ENCODE assay signal across 2 cellular contexts in genomic region chr17:2023692-2024571, GRCh38.
TF ChIP-seq lines count a peak whose summit lies in the region.

No MANE protein-coding gene starts in this region.

TF ChIP-seq in SK-N-SH, 30 proteins besides CTCF, POLR2A, EP300 and RAD21:
- no peak for TF ChIP-seq YY1 (IDR thresholded peaks at IDR 0.05; ENCODE audit: low read depth)
- TF ChIP-seq MAX (IDR thresholded peaks at IDR 0.05; ENCODE audit: low read depth), result no peak
- TF ChIP-seq JUND (IDR thresholded peaks at IDR 0.05), result no peak
- no peak for TF ChIP-seq MXI1 (IDR thresholded peaks at IDR 0.05; ENCODE audit: low read depth, low read length)
- TF ChIP-seq RCOR1 (IDR thresholded peaks at IDR 0.05; ENCODE audit: low read length), result no peak
- TF ChIP-seq GABPA (IDR thresholded peaks at IDR 0.05; ENCODE audit: low read depth), result no peak
- TF ChIP-seq TCF12 (IDR thresholded peaks at IDR 0.05), result no peak
- no peak for TF ChIP-seq SIN3A (IDR thresholded peaks at IDR 0.05; ENCODE audit: borderline replicate concordance, low read depth, low read length)
- TF ChIP-seq NRF1 (IDR thresholded peaks at IDR 0.05; ENCODE audit: low read depth, low read length), result no peak
- no peak for TF ChIP-seq MEF2A (IDR thresholded peaks at IDR 0.05; ENCODE audit: borderline replicate concordance, low read depth)
- no peak for TF ChIP-seq REST (IDR thresholded peaks at IDR 0.05; ENCODE audit: low read depth, low read length)
- TF ChIP-seq FOSL2 (IDR thresholded peaks at IDR 0.05; ENCODE audit: borderline replicate concordance, low read depth), result no peak
- no peak for TF ChIP-seq USF1 (IDR thresholded peaks at IDR 0.05; ENCODE audit: borderline replicate concordance, low read depth)
- no peak for TF ChIP-seq RXRA (IDR thresholded peaks at IDR 0.05; ENCODE audit: borderline replicate concordance, low read depth)

TF ChIP-seq in HepG2, 621 proteins besides CTCF, POLR2A, EP300 and RAD21:
- TF ChIP-seq RFX5 (IDR thresholded peaks at IDR 0.05; ENCODE audit: low read depth, low read length), result peak; percentile 55; the same call in 1 of the 2 replicates
- peak; percentile 49 for TF ChIP-seq HNRNPLL (IDR thresholded peaks at IDR 0.05; ENCODE audit: low read depth, low read length, poor library complexity, severe bottlenecking)
- TF ChIP-seq MTA1 (CRISPR knock-in tag; IDR thresholded peaks at IDR 0.05; ENCODE audit: borderline replicate concordance), result peak; percentile 78; the same call in 1 of the 2 replicates
- TF ChIP-seq CEBPB (IDR thresholded peaks at IDR 0.05; ENCODE audit: borderline replicate concordance, low read depth, low read length), result peak; percentile 11; the same call in 1 of the 2 replicates
- peak; percentile 90 for TF ChIP-seq EZH2 (conservative IDR thresholded peaks at IDR 0.05; ENCODE audit: low read depth, low read length)
- TF ChIP-seq ZNF503 (CRISPR knock-in tag; IDR thresholded peaks at IDR 0.05), result no peak
- TF ChIP-seq KDM2A (CRISPR knock-in tag; IDR thresholded peaks at IDR 0.05; ENCODE audit: borderline replicate concordance, low read depth), result 0 out of 2 replicates have a peak, but pooled peaks have one; percentile 39
- TF ChIP-seq MTF2 (CRISPR knock-in tag; IDR thresholded peaks at IDR 0.05; ENCODE audit: borderline replicate concordance), result peak; percentile 78; the same call in 1 of the 2 replicates
- TF ChIP-seq ZNF800 (CRISPR knock-in tag; IDR thresholded peaks at IDR 0.05), result peak; percentile 100
- TF ChIP-seq RFX3 (CRISPR knock-in tag; IDR thresholded peaks at IDR 0.05), result peak; percentile 28; the same call in 1 of the 2 replicates
- no peak for TF ChIP-seq MTF1 (CRISPR knock-in tag; IDR thresholded peaks at IDR 0.05)
- TF ChIP-seq RFX1 (IDR thresholded peaks at IDR 0.05), result peak; percentile 43; the same call in 1 of the 2 replicates
- no peak for TF ChIP-seq SMC3 (IDR thresholded peaks at IDR 0.05; ENCODE audit: low read length)
